8 cellular contexts compared by ENCODE assay signal in genomic region chr5:61167382-61167781, GRCh38. TPM values are rescaled to one million over a fixed set of nuclear protein-coding genes. Genes with fewer than 3 reads are reported as not detected.
A peak's percentile ranks its signal among the peaks of the same experiment; 100 is the strongest.
DNase-seq lines count a peak whose midpoint lies in the region; ATAC-seq, FAIRE-seq and TF ChIP-seq lines count a peak whose summit lies in the region.

No MANE protein-coding gene starts in this region.

- H3K9me3 ChIP-seq in left ventricle myocardium inferior (replicated peaks) (no peaks in the 10 kb centered on the region), right cardiac atrium (ENCODE audit: control insufficient read depth, low read length) (no peaks in the 10 kb centered on the region)

- DNase-seq in left ventricle myocardium inferior (no peak), right cardiac atrium (no peak), RPMI7951 (ENCODE audit: low read depth) (peak; percentile 40), globus pallidus (ENCODE audit: low spot score) (peak; percentile 45), urothelium cell line (ENCODE audit: low spot score) (peak; percentile 36), occipital lobe (lab: John Stamatoyannopoulos, UW) (no peak)
- no peak for DNase-seq in activated CD4-positive, CD25-positive, alpha-beta regulatory T cell (lab: John Stamatoyannopoulos, UW)

- no peak for FAIRE-seq in urothelium cell line (lab: Jason Lieb, UNC)

- intact Hi-C loops in left ventricle myocardium inferior (cut with micrococcal nuclease) (no loop called here), right cardiac atrium (cut with DNase I) (loop anchor here in 1 of 4 donors (10.0 kb wide), 1 partner anchor 147 kb away; no protein-coding TSS in a partner anchor)

- TF ChIP-seq CTCF in left ventricle myocardium inferior (IDR thresholded peaks at IDR 0.05; ENCODE audit: borderline replicate concordance): peak; percentile 54

- ATAC-seq in right cardiac atrium: no peak
- ATAC-seq in GM19023 (IDR thresholded peaks at IDR 0.05; ENCODE audit: unreplicated experiment): no peak

- H3K4me1 ChIP-seq in left ventricle myocardium inferior: peaks cover 15% of the 10 kb centered on the region
- H3K4me1 ChIP-seq in right cardiac atrium (ENCODE audit: control insufficient read depth, insufficient read depth, low read length): peaks cover 5% of the 10 kb centered on the region

- 59% methylated on average over 4 of the region's 4 CpGs for WGBS in right cardiac atrium

- no peak overlapping the region for H3K4me3 ChIP-seq in left ventricle myocardium inferior
- no peak overlapping the region for H3K4me3 ChIP-seq in right cardiac atrium (ENCODE audit: low read length)

- H3K27ac ChIP-seq in left ventricle myocardium inferior (replicated peaks): no peak overlapping the region
- no peak overlapping the region for H3K27ac ChIP-seq in right cardiac atrium (ENCODE audit: low read length)

- H3K27me3 ChIP-seq in left ventricle myocardium inferior (ENCODE audit: low read depth): no peaks in the 10 kb centered on the region
- H3K27me3 ChIP-seq in right cardiac atrium (ENCODE audit: control insufficient read depth, insufficient read depth): no peaks in the 10 kb centered on the region

- no peaks in the 10 kb centered on the region for H3K36me3 ChIP-seq in left ventricle myocardium inferior

RNA-seq across cellular contexts. Expression of gene SMIM15, which starts 5.1 kb away (rescaled TPM):
- total RNA-seq in left ventricle myocardium inferior (23.3 TPM), right cardiac atrium (10 to 100 TPM; 21.0 to 30.3 (median 27.3) TPM), occipital lobe (36.8 TPM)
- polyA plus RNA-seq in right cardiac atrium: 14.2 TPM
- 41.1 and 51.4 TPM in 2 replicates for total RNA-seq in RPMI7951 (2014; rRNA removed; shearing (Covaris generic))

Comparison
In these comparisons a context has a peak if more than half of its experiments do, and no peak if none do; other contexts are left out.
1. DNase-seq: peak in RPMI7951 (single experiment), globus pallidus (single experiment) and urothelium cell line (single experiment); none in left ventricle myocardium inferior (single experiment), right cardiac atrium (0 of 3), activated CD4-positive, CD25-positive, alpha-beta regulatory T cell (0 of 4) and occipital lobe (single experiment).